ENCODE assay signal across 1 cellular context in the genomic region with DNA sequence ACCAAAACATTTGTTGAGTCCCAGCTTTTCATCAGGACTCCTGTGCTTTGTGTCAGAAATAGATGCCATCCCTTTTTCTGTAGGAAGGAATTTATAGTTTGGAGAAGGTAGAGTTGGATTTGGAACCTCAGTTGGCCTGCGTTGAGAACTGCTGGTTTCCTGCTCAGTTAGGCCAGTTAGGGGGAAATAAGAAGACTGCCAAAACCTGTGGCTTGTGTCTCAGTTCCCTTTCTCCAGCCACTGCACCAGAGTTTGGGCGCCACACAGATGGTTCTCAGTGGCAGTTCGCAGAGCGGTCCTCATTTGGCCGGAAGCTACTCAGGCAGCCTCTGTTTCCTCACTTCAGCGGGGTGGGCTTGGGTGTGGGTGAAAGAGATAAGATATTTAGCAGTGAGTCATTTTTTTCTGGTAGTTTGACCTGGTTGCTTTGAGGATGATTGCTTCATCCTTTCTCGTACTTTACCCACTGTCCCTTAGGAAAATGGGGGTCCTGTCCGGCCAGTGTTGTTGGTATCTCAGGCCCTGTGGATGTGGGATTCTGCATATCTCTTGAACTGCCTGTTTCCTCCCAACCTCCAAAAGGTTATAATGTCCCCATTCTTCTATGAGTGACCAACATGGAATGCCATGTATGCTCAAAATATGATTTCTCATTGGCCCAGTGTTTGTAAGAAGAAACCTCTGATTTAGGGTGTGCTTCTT.
TF ChIP-seq lines count a peak whose summit lies in the region.

No MANE protein-coding gene starts in this region.

TF ChIP-seq in GM12878, 131 proteins besides CTCF, POLR2A, EP300 and RAD21 (continued from another document):
- TF ChIP-seq, protein P1, sequence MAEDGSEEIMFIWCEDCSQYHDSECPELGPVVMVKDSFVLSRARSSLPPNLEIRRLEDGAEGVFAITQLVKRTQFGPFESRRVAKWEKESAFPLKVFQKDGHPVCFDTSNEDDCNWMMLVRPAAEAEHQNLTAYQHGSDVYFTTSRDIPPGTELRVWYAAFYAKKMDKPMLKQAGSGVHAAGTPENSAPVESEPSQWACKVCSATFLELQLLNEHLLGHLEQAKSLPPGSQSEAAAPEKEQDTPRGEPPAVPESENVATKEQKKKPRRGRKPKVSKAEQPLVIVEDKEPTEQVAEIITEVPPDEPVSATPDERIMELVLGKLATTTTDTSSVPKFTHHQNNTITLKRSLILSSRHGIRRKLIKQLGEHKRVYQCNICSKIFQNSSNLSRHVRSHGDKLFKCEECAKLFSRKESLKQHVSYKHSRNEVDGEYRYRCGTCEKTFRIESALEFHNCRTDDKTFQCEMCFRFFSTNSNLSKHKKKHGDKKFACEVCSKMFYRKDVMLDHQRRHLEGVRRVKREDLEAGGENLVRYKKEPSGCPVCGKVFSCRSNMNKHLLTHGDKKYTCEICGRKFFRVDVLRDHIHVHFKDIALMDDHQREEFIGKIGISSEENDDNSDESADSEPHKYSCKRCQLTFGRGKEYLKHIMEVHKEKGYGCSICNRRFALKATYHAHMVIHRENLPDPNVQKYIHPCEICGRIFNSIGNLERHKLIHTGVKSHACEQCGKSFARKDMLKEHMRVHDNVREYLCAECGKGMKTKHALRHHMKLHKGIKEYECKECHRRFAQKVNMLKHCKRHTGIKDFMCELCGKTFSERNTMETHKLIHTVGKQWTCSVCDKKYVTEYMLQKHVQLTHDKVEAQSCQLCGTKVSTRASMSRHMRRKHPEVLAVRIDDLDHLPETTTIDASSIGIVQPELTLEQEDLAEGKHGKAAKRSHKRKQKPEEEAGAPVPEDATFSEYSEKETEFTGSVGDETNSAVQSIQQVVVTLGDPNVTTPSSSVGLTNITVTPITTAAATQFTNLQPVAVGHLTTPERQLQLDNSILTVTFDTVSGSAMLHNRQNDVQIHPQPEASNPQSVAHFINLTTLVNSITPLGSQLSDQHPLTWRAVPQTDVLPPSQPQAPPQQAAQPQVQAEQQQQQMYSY (CRISPR knock-in tag; IDR thresholded peaks at IDR 0.05), result no peak
- no peak for TF ChIP-seq RELA (IDR thresholded peaks at IDR 0.05; ENCODE audit: borderline replicate concordance, partially characterized antibody)
- TF ChIP-seq BRCA1 (IDR thresholded peaks at IDR 0.05; ENCODE audit: low read depth, low read length), result no peak
- TF ChIP-seq SUZ12 (IDR thresholded peaks at IDR 0.05; ENCODE audit: unreplicated experiment), result no peak
- TF ChIP-seq, protein P2, sequence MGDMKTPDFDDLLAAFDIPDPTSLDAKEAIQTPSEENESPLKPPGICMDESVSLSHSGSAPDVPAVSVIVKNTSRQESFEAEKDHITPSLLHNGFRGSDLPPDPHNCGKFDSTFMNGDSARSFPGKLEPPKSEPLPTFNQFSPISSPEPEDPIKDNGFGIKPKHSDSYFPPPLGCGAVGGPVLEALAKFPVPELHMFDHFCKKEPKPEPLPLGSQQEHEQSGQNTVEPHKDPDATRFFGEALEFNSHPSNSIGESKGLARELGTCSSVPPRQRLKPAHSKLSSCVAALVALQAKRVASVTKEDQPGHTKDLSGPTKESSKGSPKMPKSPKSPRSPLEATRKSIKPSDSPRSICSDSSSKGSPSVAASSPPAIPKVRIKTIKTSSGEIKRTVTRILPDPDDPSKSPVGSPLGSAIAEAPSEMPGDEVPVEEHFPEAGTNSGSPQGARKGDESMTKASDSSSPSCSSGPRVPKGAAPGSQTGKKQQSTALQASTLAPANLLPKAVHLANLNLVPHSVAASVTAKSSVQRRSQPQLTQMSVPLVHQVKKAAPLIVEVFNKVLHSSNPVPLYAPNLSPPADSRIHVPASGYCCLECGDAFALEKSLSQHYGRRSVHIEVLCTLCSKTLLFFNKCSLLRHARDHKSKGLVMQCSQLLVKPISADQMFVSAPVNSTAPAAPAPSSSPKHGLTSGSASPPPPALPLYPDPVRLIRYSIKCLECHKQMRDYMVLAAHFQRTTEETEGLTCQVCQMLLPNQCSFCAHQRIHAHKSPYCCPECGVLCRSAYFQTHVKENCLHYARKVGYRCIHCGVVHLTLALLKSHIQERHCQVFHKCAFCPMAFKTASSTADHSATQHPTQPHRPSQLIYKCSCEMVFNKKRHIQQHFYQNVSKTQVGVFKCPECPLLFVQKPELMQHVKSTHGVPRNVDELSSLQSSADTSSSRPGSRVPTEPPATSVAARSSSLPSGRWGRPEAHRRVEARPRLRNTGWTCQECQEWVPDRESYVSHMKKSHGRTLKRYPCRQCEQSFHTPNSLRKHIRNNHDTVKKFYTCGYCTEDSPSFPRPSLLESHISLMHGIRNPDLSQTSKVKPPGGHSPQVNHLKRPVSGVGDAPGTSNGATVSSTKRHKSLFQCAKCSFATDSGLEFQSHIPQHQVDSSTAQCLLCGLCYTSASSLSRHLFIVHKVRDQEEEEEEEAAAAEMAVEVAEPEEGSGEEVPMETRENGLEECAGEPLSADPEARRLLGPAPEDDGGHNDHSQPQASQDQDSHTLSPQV (IDR thresholded peaks at IDR 0.05), result no peak
- no peak for TF ChIP-seq ZNF274 (IDR thresholded peaks at IDR 0.05; ENCODE audit: insufficient read depth, insufficient read length)
- no peak for TF ChIP-seq NR2C1 (IDR thresholded peaks at IDR 0.05)
- TF ChIP-seq BCL11A (IDR thresholded peaks at IDR 0.05; ENCODE audit: low read depth, low read length), result peak; percentile 77; the same call in 1 of the 2 replicates
- 0 out of 2 replicates have a peak, but pooled peaks have one; percentile 15 for TF ChIP-seq RFX5 (IDR thresholded peaks at IDR 0.05; ENCODE audit: low read depth, low read length)
- 0 out of 2 replicates have a peak, but pooled peaks have one; percentile 8 for TF ChIP-seq SMC3 (IDR thresholded peaks at IDR 0.05; ENCODE audit: borderline replicate concordance, low read length)
- TF ChIP-seq BMI1 (IDR thresholded peaks at IDR 0.05; ENCODE audit: borderline replicate concordance), result no peak
- TF ChIP-seq CBX5 (IDR thresholded peaks at IDR 0.05; ENCODE audit: low read depth), result 0 out of 2 replicates have a peak, but pooled peaks have one; percentile 69
- TF ChIP-seq, protein P3, sequence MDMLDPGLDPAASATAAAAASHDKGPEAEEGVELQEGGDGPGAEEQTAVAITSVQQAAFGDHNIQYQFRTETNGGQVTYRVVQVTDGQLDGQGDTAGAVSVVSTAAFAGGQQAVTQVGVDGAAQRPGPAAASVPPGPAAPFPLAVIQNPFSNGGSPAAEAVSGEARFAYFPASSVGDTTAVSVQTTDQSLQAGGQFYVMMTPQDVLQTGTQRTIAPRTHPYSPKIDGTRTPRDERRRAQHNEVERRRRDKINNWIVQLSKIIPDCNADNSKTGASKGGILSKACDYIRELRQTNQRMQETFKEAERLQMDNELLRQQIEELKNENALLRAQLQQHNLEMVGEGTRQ (IDR thresholded peaks at IDR 0.05; ENCODE audit: borderline replicate concordance, low read depth, low read length), result no peak
